ENCODE assay signal across 28 cellular contexts in genomic region chr5:149100331-149100730, GRCh38.
"Had no signal": no experiment of that assay in that cellular context is flagged by ENCODE, and none has a peak within 500 bp of the region (broad histone marks: within the 10 kb centered on the region; RNA-seq: fewer than 3 reads in every experiment).

No MANE protein-coding gene starts in this region.

- FAIRE-seq: urothelium cell line had no signal

- ATAC-seq: stimulated activated effector memory CD8-positive, alpha-beta T cell treated with anti-CD3 and anti-CD28 coated beads, Interleukin-12 subunit alpha, Interleukin-12 subunit beta, amount 100 ng/mL, for 72 hours; stimulated activated memory B cell treated with anti-CD40 and anti-IgM and Interleukin-4, amounts not matched to agents 10 μg/mL and 1 μg/mL and 100 μg/mL, for 72 hours; stimulated activated naive B cell treated with anti-CD40 and anti-IgM and Interleukin-4, amounts not matched to agents 10 μg/mL and 1 μg/mL and 100 μg/mL, for 72 hours; stimulated activated naive CD8-positive, alpha-beta T cell treated with anti-CD3 and anti-CD28 coated beads, Interleukin-15, amount 100 ng/mL, for 72 hours; stimulated activated naive CD8-positive, alpha-beta T cell treated with anti-CD3 and anti-CD28 coated beads, Interleukin-15, Interleukin-2, amounts not matched to agents 100 U/mL and 50 U/mL, for 24 hours; upper lobe of right lung had no signal

- H3K4me1 ChIP-seq: stomach, suprapubic skin, testis, thyroid gland, tibial artery, tibial nerve, transverse colon, upper lobe of left lung, upper lobe of right lung, uterus, vagina had no signal

- H3K36me3 ChIP-seq: stomach, suprapubic skin, thoracic aorta, thyroid gland, tibial artery, tibial nerve, transverse colon, upper lobe of left lung, upper lobe of right lung, uterus, vagina had no signal

- H3K4me3 ChIP-seq: stomach, suprapubic skin, testis, thoracic aorta, thyroid gland, tibial artery, tibial nerve, transverse colon, upper lobe of left lung, upper lobe of right lung, uterus, vagina had no signal

- H3K36me3 Mint-ChIP-seq: stimulated activated effector memory CD8-positive, alpha-beta T cell treated with anti-CD3 and anti-CD28 coated beads, Interleukin-12 subunit alpha, Interleukin-12 subunit beta, amount 100 ng/mL, for 72 hours; type B pancreatic cell had no signal

- H3K27ac Mint-ChIP-seq: stimulated activated effector memory CD8-positive, alpha-beta T cell treated with anti-CD3 and anti-CD28 coated beads, Interleukin-12 subunit alpha, Interleukin-12 subunit beta, amount 100 ng/mL, for 72 hours; stimulated activated memory B cell treated with anti-CD40 and anti-IgM and Interleukin-4, amounts not matched to agents 10 μg/mL and 1 μg/mL and 100 μg/mL, for 72 hours; stimulated activated naive B cell treated with anti-CD40 and anti-IgM and Interleukin-4, amounts not matched to agents 10 μg/mL and 1 μg/mL and 100 μg/mL, for 72 hours; stimulated activated naive CD8-positive, alpha-beta T cell treated with anti-CD3 and anti-CD28 coated beads, Interleukin-15, Interleukin-2, amounts not matched to agents 100 ng/mL and 50 ng/mL, for 24 hours; type B pancreatic cell had no signal

- H3K27me3 ChIP-seq: stomach, suprapubic skin, testis, thyroid gland, tibial artery, tibial nerve, transverse colon, upper lobe of left lung, upper lobe of right lung, uterus, vagina had no signal

- H3K9me3 ChIP-seq: testis, thyroid gland had no signal

- H3K27ac ChIP-seq: stomach, suprapubic skin, testis, thoracic aorta, thyroid gland, tibial artery, tibial nerve, transverse colon, upper lobe of left lung, upper lobe of right lung, uterus, vagina had no signal

- DNase-seq: stimulated activated CD4-positive, alpha-beta T cell treated with anti-CD3 and anti-CD28 coated beads, Interleukin-2, amount 100 ng/mL, for 48 hours; stimulated activated CD4-positive, alpha-beta T cell treated with anti-CD3 and anti-CD28 coated beads, Interleukin-4, amount 100 ng/mL, for 1 hour; stimulated activated CD4-positive, alpha-beta T cell treated with anti-CD3 and anti-CD28 coated beads, Interleukin-4, amount 100 ng/mL, for 24 hours; stimulated activated CD4-positive, alpha-beta T cell treated with anti-CD3 and anti-CD28 coated beads, Interleukin-4, amount 100 ng/mL, for 4 hours; stimulated activated CD8-positive, alpha-beta memory T cell treated with anti-CD3 and anti-CD28 coated beads, Interleukin-4, amount 100 ng/mL, for 48 hours; stimulated activated naive B cell treated with anti-CD40 and anti-IgM and Interleukin-4, amounts not matched to agents 10 μg/mL and 1 μg/mL and 100 μg/mL, for 72 hours; stimulated activated naive CD4-positive, alpha-beta T cell; stimulated activated naive CD4-positive, alpha-beta T cell treated with Interleukin-2 at 50 U/mL for 16 hours; stimulated activated naive CD8-positive, alpha-beta T cell treated with anti-CD3 and anti-CD28 coated beads, Interleukin-15, amount 100 ng/mL, for 72 hours; stimulated activated naive CD8-positive, alpha-beta T cell treated with anti-CD3 and anti-CD28 coated beads, Interleukin-15, Interleukin-2, amounts not matched to agents 100 U/mL and 50 U/mL, for 24 hours; stomach; substantia nigra; testis; thyroid gland; tibial artery; transverse colon; upper lobe of left lung; upper lobe of right lung; uterus had no signal
